In genomic region chr22:45966320-45966891, GRCh38 we compare ENCODE assay signal across 1 cellular context.
TF ChIP-seq lines count a peak whose summit lies in the region.

No MANE protein-coding gene starts in this region.

TF ChIP-seq in H1, 55 proteins besides CTCF, POLR2A, EP300 and RAD21 (continued from another document):
- no peak for TF ChIP-seq JUND (IDR thresholded peaks at IDR 0.05; ENCODE audit: low read length)
- TF ChIP-seq TCF12 (IDR thresholded peaks at IDR 0.05; ENCODE audit: low read depth, low read length), result no peak
- TF ChIP-seq YY1 (IDR thresholded peaks at IDR 0.05; ENCODE audit: low read depth, low read length), result no peak
- TF ChIP-seq HDAC6 (IDR thresholded peaks at IDR 0.05; ENCODE audit: low read depth, low read length), result no peak
- TF ChIP-seq, protein P1, sequence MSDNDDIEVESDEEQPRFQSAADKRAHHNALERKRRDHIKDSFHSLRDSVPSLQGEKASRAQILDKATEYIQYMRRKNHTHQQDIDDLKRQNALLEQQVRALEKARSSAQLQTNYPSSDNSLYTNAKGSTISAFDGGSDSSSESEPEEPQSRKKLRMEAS (IDR thresholded peaks at IDR 0.05), result peak; percentile 59; the same call in 1 of the 2 replicates
- no peak for TF ChIP-seq NRF1 (IDR thresholded peaks at IDR 0.05; ENCODE audit: low read depth, low read length)
